Comparison of ENCODE assay signal across 8 cellular contexts in genomic region chr11:62612366-62613274, GRCh38. TPM values are rescaled to one million over a fixed set of nuclear protein-coding genes. Genes with fewer than 3 reads are reported as not detected.
DNase-seq lines count a peak whose midpoint lies in the region; ATAC-seq and TF ChIP-seq lines count a peak whose summit lies in the region.

Gene EML3 (minus strand): TSS chr11:62612775. CDS start chr11:62612457, 318 bp downstream.
Gene ROM1 (plus strand): TSS chr11:62613257. CDS start chr11:62613282, 25 bp downstream.

- no peaks in the 10 kb centered on the region for H3K9me3 ChIP-seq in gastroesophageal sphincter

- TF ChIP-seq EP300 in gastroesophageal sphincter (IDR thresholded peaks at IDR 0.05): no peak

- H3K27ac ChIP-seq in gastroesophageal sphincter (peak within 1 kb of the TSS; percentile 93 to 98 (median 96)), substantia nigra (ENCODE audit: low read depth, low read length, poor library complexity, severe bottlenecking) (peak within 1 kb of the TSS; percentile 95)

- TF ChIP-seq CTCF in gastroesophageal sphincter (IDR thresholded peaks at IDR 0.05): peak in 3 of 4 experiments; percentile 76 to 99 (median 92)

- peak; percentile 74 for ATAC-seq in GM21723 (IDR thresholded peaks at IDR 0.05; ENCODE audit: unreplicated experiment)
- ATAC-seq in gastroesophageal sphincter: peak; percentile 88

- peak; percentile 93 for DNase-seq in EL
- DNase-seq in KG1 (lab: John Stamatoyannopoulos, UW): peak; percentile 87
- DNase-seq in SHP77 treated with DMSO at 0.1 percent for 48 hours (lab: John Stamatoyannopoulos, UW): peak; percentile 61
- DNase-seq in activated gamma-delta T cell treated with anti-CD3 and anti-CD28 coated beads, Interleukin-2, amount 50 U/mL, for 16 hours (ENCODE audit: low read depth): peak; percentile 83
- DNase-seq in nucleus accumbens (lab: John Stamatoyannopoulos, UW): peak in 54 of 56 donors; percentile 45 to 95 (median 78)
- DNase-seq in substantia nigra (lab: John Stamatoyannopoulos, UW): peak in 48 of 49 donors; percentile 43 to 98 (median 84)

- peaks cover 0 to 68% of the 10 kb centered on the region in 2 donors for H3K36me3 ChIP-seq in gastroesophageal sphincter

- TF ChIP-seq POLR2A in gastroesophageal sphincter (IDR thresholded peaks at IDR 0.05): peak in 1 of 2 donors; percentile 55

- peak within 1 kb of the TSS; percentile 74 to 95 for H3K4me3 ChIP-seq in gastroesophageal sphincter

- H3K27me3 ChIP-seq in gastroesophageal sphincter: no peaks in the 10 kb centered on the region

- peaks cover 2 to 42% (median 21%) of the 10 kb centered on the region in 3 donors for H3K4me1 ChIP-seq in gastroesophageal sphincter

- WGBS in gastroesophageal sphincter (ENCODE audit: low coverage in 1 of 2), 2 donors: no CpG with 5 or more reads among the region's 89 CpGs

RNA-seq across cellular contexts. Expression of gene EML3, which starts in this region (rescaled TPM):
- total RNA-seq in gastroesophageal sphincter: 10 to 100 TPM; 25.4 to 36.7 (median 31.9) TPM

RNA-seq across cellular contexts. Expression of gene ROM1, which starts in this region (rescaled TPM):
- total RNA-seq in gastroesophageal sphincter: 10 to 100 TPM in 3 of 4 donors, 1 to 10 TPM in 1; 3.0 to 18.3 (median 10.7) TPM

Comparison
In these comparisons a context has a peak if more than half of its experiments do, and no peak if none do; other contexts are left out.
1. Peak in every context shown above with its lines: DNase-seq, ATAC-seq, H3K4me3 ChIP-seq and H3K27ac ChIP-seq.